7 cellular contexts compared by ENCODE assay signal in genomic region chr12:80763874-80764273, GRCh38. TPM values are rescaled to one million over a fixed set of nuclear protein-coding genes. Genes with fewer than 3 reads are reported as not detected.
DNase-seq lines count a peak whose midpoint lies in the region; FAIRE-seq and TF ChIP-seq lines count a peak whose summit lies in the region.

No MANE protein-coding gene starts in this region.

- no peaks in the 10 kb centered on the region for H3K4me1 Mint-ChIP-seq in activated CD4-positive, alpha-beta memory T cell treated with anti-CD3 and anti-CD28 coated beads for 36 hours (ENCODE audit: low read depth)

- DNase-seq in GM12864 (ENCODE audit: low read depth) (no peak), RPMI8226 (peak; percentile 59), frontal cortex (ENCODE audit: low spot score in 2 of 2) (peak in 1 of 2 donors; percentile 2), tibial artery (no peak)
- no peak for DNase-seq in effector memory CD4-positive, alpha-beta T cell
- DNase-seq in activated CD4-positive, alpha-beta memory T cell treated with anti-CD3 and anti-CD28 coated beads for 36 hours: no peak

- no peak overlapping the region for H3K4me3 ChIP-seq in GM12864 (ENCODE audit: low read depth, low read length)
- no peak overlapping the region for H3K4me3 ChIP-seq in KMS-11 (IDR thresholded peaks at IDR 0.05; ENCODE audit: insufficient read depth, low read depth, low read length)
- H3K4me3 ChIP-seq in tibial artery: no peak overlapping the region
- no peak overlapping the region for H3K4me3 ChIP-seq in effector memory CD4-positive, alpha-beta T cell (ENCODE audit: insufficient read depth, low read depth, low read length, poor library complexity, severe bottlenecking)

- H3K27me3 ChIP-seq in KMS-11 (ENCODE audit: insufficient read depth, low read depth): no peaks in the 10 kb centered on the region
- H3K27me3 ChIP-seq in tibial artery: no peaks in the 10 kb centered on the region
- H3K27me3 ChIP-seq in effector memory CD4-positive, alpha-beta T cell (replicated peaks; ENCODE audit: control insufficient read depth, insufficient read depth, low read length, poor library complexity, severe bottlenecking): no peaks in the 10 kb centered on the region

- no peaks in the 10 kb centered on the region for H3K36me3 ChIP-seq in KMS-11 (ENCODE audit: insufficient read depth)
- no peaks in the 10 kb centered on the region for H3K36me3 ChIP-seq in tibial artery
- no peaks in the 10 kb centered on the region for H3K36me3 ChIP-seq in effector memory CD4-positive, alpha-beta T cell (ENCODE audit: control insufficient read depth, insufficient read depth, low read length)

- H2AFZ ChIP-seq in KMS-11 (ENCODE audit: low read depth): no peak overlapping the region

- POLR2A ChIA-PET in activated CD4-positive, alpha-beta memory T cell treated with anti-CD3 and anti-CD28 coated beads for 36 hours (lab: Charles Lee): no interaction called here

- no peaks in the 10 kb centered on the region for H3K36me3 Mint-ChIP-seq in activated CD4-positive, alpha-beta memory T cell treated with anti-CD3 and anti-CD28 coated beads for 36 hours

- H3K4me1 ChIP-seq in KMS-11 (ENCODE audit: low read depth, poor library complexity, severe bottlenecking) (peaks cover 11% of the 10 kb centered on the region), tibial artery (no peaks in the 10 kb centered on the region)
- H3K4me1 ChIP-seq in effector memory CD4-positive, alpha-beta T cell (ENCODE audit: control insufficient read depth, insufficient read depth, low read length, poor library complexity, severe bottlenecking): no peaks in the 10 kb centered on the region

- H3K4me2 ChIP-seq in KMS-11: 0 out of 2 replicates have a peak overlapping the region, but pooled peaks have one; percentile 18

- H3K9ac ChIP-seq in KMS-11: no peak overlapping the region

- no peaks in the 10 kb centered on the region for H4K20me1 ChIP-seq in KMS-11 (ENCODE audit: insufficient read depth)

- H3K27ac ChIP-seq in KMS-11 (no peak overlapping the region), tibial artery (no peak overlapping the region)
- no peak overlapping the region for H3K27ac ChIP-seq in effector memory CD4-positive, alpha-beta T cell (ENCODE audit: insufficient read depth, low read length, poor library complexity, severe bottlenecking)

- CTCF ChIA-PET in activated CD4-positive, alpha-beta memory T cell treated with anti-CD3 and anti-CD28 coated beads for 36 hours (lab: Charles Lee): no interaction called here

- H3K27ac Mint-ChIP-seq in activated CD4-positive, alpha-beta memory T cell treated with anti-CD3 and anti-CD28 coated beads for 36 hours: no peak overlapping the region

- intact Hi-C loops in tibial artery (cut with DNase I; ENCODE audit: low total_unique reads): loop anchor here (5.0 to 10.0 kb wide), 2 partner anchors 289 to 352 kb away; no protein-coding TSS in a partner anchor
- intact Hi-C loops in activated CD4-positive, alpha-beta memory T cell treated with anti-CD3 and anti-CD28 coated beads for 36 hours (cut with micrococcal nuclease): loop anchor here (2.0 kb wide), 1 partner anchor 351 kb away; no protein-coding TSS in a partner anchor

- peak; percentile 94 for FAIRE-seq in frontal cortex (lab: Jason Lieb, UNC)

- H3K9me3 Mint-ChIP-seq in activated CD4-positive, alpha-beta memory T cell treated with anti-CD3 and anti-CD28 coated beads for 36 hours: no peaks in the 10 kb centered on the region

- peak; percentile 39 for TF ChIP-seq CTCF in GM12864 (IDR thresholded peaks at IDR 0.05; ENCODE audit: low read depth, low read length, missing control alignments)
- TF ChIP-seq CTCF in KMS-11 (conservative IDR thresholded peaks at IDR 0.05; ENCODE audit: low read depth, low read length): peak; percentile 96
- TF ChIP-seq CTCF in tibial artery (IDR thresholded peaks at IDR 0.05): peak; percentile 60 to 66

- H3K9me3 ChIP-seq in tibial artery: no peaks in the 10 kb centered on the region
- H3K9me3 ChIP-seq in effector memory CD4-positive, alpha-beta T cell (ENCODE audit: control insufficient read depth, low read length): no peaks in the 10 kb centered on the region

- no peak overlapping the region for H3K4me3 Mint-ChIP-seq in activated CD4-positive, alpha-beta memory T cell treated with anti-CD3 and anti-CD28 coated beads for 36 hours

- no peaks in the 10 kb centered on the region for H3K79me2 ChIP-seq in KMS-11 (ENCODE audit: insufficient read depth, low read depth)

- no peaks in the 10 kb centered on the region for H3K27me3 Mint-ChIP-seq in activated CD4-positive, alpha-beta memory T cell treated with anti-CD3 and anti-CD28 coated beads for 36 hours

RNA-seq across cellular contexts. Expression of gene MYF5, which starts 47.2 kb away (rescaled TPM):
- not detected for total RNA-seq in frontal cortex
- total RNA-seq in activated CD4-positive, alpha-beta memory T cell treated with anti-CD3 and anti-CD28 coated beads for 36 hours: not detected

RNA-seq across cellular contexts. Expression of gene MYF6, which starts 56.4 kb away (rescaled TPM):
- 1.6 TPM for total RNA-seq in frontal cortex
- total RNA-seq in activated CD4-positive, alpha-beta memory T cell treated with anti-CD3 and anti-CD28 coated beads for 36 hours: not detected

Comparison
In these comparisons a context has a peak if more than half of its experiments do, and no peak if none do; other contexts are left out.
1. CTCF ChIP-seq: peak in every context shown above with its lines; median percentile 96 in KMS-11; 63 in tibial artery; 39 in GM12864.